7 cellular contexts compared by ENCODE assay signal in the genomic region with DNA sequence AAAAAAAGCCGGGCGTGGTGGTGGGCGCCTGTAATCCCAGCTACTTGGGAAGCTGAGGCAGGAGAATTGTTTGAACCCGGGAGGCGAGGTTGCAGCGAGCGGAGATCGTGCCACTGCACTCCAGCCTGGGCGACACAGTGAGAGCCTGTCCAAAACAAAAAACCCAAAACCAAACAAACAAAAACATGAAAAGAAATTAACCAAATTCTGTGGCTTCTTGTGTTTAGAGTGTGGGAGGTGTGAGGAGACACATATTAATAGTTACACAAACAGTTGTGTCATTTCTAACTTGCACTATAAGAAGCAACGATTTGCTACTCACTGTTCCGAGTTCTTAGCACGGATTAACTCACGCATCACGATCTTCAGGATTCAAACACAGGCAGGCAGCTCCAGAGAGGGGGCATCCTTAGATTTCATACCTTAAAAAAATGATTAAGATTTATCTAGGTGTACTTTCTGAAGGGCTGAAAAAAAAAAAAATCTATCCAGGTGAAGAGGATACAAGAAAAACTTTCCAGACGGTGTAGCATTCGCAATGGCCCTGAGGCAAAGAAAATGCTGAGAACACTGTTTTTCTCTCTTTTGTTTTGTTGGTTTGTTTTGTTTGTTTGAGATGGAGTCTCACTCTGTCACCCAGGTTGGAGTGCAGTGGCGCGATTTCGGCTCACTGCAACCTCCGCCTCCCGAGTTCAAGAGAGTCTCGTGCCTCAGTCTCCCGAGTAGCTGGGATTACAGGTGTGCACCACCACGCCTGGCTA. TPM values are rescaled to one million over a fixed set of nuclear protein-coding genes. Genes with fewer than 3 reads are reported as not detected.
DNase-seq lines count a peak whose midpoint lies in the region; ATAC-seq and TF ChIP-seq lines count a peak whose summit lies in the region.

No MANE protein-coding gene starts in this region.

- H3K4me3 Mint-ChIP-seq in MCF 10A (ENCODE audit: unreplicated experiment): peak overlapping the region; percentile 90

- H3K9me3 ChIP-seq in mucosa of stomach (ENCODE audit: control insufficient read depth, low read length): no peaks in the 10 kb centered on the region

- H3K36me3 ChIP-seq in mucosa of stomach (ENCODE audit: control insufficient read depth, insufficient read depth, low read length): no peaks in the 10 kb centered on the region

- ATAC-seq in GM18907 (IDR thresholded peaks at IDR 0.05; ENCODE audit: unreplicated experiment) (peak; percentile 39), GM18909 (IDR thresholded peaks at IDR 0.05; ENCODE audit: poor library complexity, unreplicated experiment) (no peak)

- peaks cover 11% of the 10 kb centered on the region for H3K4me1 ChIP-seq in mucosa of stomach (ENCODE audit: control insufficient read depth, insufficient read depth, low read length)

- POLR2A ChIA-PET in MCF 10A (lab: Yijun Ruan, JAX): interaction anchor here (0.6 to 3.0 kb wide), 20 partner anchors 9 to 376 kb away, joined by 3 to 43 read pairs (median 5); a partner anchor contains a TSS

- H3K9me3 Mint-ChIP-seq in MCF 10A (ENCODE audit: unreplicated experiment): no peaks in the 10 kb centered on the region

- peak overlapping the region; percentile 92 for H3K27ac Mint-ChIP-seq in MCF 10A (ENCODE audit: low read depth, unreplicated experiment)

- H3K27me3 ChIP-seq in HL-60 (ENCODE audit: insufficient read depth, poor library complexity, severe bottlenecking): no peaks in the 10 kb centered on the region
- H3K27me3 ChIP-seq in mucosa of stomach (ENCODE audit: control insufficient read depth, insufficient read depth, low read length): no peaks in the 10 kb centered on the region

- H3K4me1 Mint-ChIP-seq in MCF 10A (ENCODE audit: insufficient read depth, unreplicated experiment): peaks cover 11% of the 10 kb centered on the region

- BruUV-seq in MCF 10A (replicated peaks; lab: Mats Ljungman, UMichigan): TSS peak; percentile 71

- no peaks in the 10 kb centered on the region for H3K27me3 Mint-ChIP-seq in MCF 10A (ENCODE audit: insufficient read depth, unreplicated experiment)

- H3K27ac ChIP-seq in HL-60 (replicated peaks): peak overlapping the region; percentile 78

- CTCF ChIA-PET in MCF 10A (lab: Yijun Ruan, JAX): interaction anchor here (0.5 to 1.9 kb wide), 3 partner anchors 10 to 43 kb away, joined by 3 to 11 read pairs (median 3); no protein-coding TSS in a partner anchor

- intact Hi-C loops in MCF 10A (cut with micrococcal nuclease): no loop called here

- no peak for DNase-seq in HL-60 (ENCODE audit: low read depth in 1 of 2, low spot score in 1 of 2)
- DNase-seq in MCF 10A (ENCODE audit: unreplicated experiment): no peak
- no peak for DNase-seq in SHP77 treated with DMSO at 0.1 percent for 48 hours (lab: John Stamatoyannopoulos, UW)
- no peak for DNase-seq in GOT3 (lab: John Stamatoyannopoulos, UW)

- peak overlapping the region; percentile 100 for H3K9ac ChIP-seq in mucosa of stomach (ENCODE audit: low read length)

- H3K4me3 ChIP-seq in HL-60 (replicated peaks; ENCODE audit: insufficient read depth, low read length) (peak overlapping the region; percentile 93), mucosa of stomach (ENCODE audit: low read length) (peak overlapping the region; percentile 99)

- TF ChIP-seq CTCF in HL-60 (IDR thresholded peaks at IDR 0.05; ENCODE audit: insufficient read depth, low read length) (no peak), MCF 10A (IDR thresholded peaks at IDR 0.05; ENCODE audit: unreplicated experiment) (no peak)

- H3K36me3 Mint-ChIP-seq in MCF 10A (ENCODE audit: insufficient read depth, unreplicated experiment): peaks cover 1% of the 10 kb centered on the region

RNA-seq across cellular contexts. Expression of a gene that starts 0.7 kb away (rescaled TPM):
- total RNA-seq in MCF 10A (2022): 30.4 and 39.3 TPM in 2 replicates

RNA-seq across cellular contexts. Expression of a gene that starts 25.4 kb away (rescaled TPM):
- 112 and 143 TPM in 2 replicates for total RNA-seq in MCF 10A (2022)

RNA-seq across cellular contexts. Expression of a gene that starts 35.0 kb away (rescaled TPM):
- total RNA-seq in MCF 10A (2022): 27.8 and 35.7 TPM in 2 replicates

RNA-seq across cellular contexts. Expression of a gene that starts 42.1 kb away (rescaled TPM):
- total RNA-seq in MCF 10A (2022): 7.9 and 8.6 TPM in 2 replicates

RNA-seq across cellular contexts. Expression of a gene that starts 47.7 kb away (rescaled TPM):
- 37.7 and 37.8 TPM in 2 replicates for total RNA-seq in MCF 10A (2022)
